ENCODE assay signal across 1 cellular context in the genomic region with DNA sequence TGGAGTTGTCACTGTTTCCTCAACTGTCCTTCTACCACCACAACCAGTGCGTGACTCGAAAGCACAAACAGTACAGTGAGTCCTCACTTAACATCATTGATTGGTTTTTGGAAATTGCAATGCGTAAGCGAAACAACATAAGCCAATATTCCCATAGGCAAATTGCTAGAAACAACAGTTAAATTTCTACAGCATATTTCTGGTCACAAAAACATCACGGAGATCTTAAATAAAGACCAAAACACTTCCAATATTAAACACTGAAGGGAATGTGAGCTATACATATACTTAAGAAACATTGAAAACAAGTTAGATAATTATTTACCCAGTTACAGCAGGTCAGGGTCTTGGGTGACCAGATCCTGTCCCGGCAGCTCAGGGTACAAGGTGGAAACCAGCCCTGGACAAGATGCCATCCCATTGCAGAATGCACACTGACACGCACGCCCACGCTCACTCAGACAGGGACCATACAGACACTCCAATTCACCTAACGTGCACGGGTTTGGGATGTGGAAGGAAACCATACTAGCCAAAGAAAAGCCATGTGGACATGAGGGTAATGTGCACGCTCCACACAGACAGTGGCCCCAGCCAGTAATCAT.
TF ChIP-seq lines count a peak whose summit lies in the region.

No MANE protein-coding gene starts in this region.

TF ChIP-seq in HepG2, 621 proteins besides CTCF, POLR2A, EP300 and RAD21 (continued from another document and continues in another):
- TF ChIP-seq, protein P1, sequence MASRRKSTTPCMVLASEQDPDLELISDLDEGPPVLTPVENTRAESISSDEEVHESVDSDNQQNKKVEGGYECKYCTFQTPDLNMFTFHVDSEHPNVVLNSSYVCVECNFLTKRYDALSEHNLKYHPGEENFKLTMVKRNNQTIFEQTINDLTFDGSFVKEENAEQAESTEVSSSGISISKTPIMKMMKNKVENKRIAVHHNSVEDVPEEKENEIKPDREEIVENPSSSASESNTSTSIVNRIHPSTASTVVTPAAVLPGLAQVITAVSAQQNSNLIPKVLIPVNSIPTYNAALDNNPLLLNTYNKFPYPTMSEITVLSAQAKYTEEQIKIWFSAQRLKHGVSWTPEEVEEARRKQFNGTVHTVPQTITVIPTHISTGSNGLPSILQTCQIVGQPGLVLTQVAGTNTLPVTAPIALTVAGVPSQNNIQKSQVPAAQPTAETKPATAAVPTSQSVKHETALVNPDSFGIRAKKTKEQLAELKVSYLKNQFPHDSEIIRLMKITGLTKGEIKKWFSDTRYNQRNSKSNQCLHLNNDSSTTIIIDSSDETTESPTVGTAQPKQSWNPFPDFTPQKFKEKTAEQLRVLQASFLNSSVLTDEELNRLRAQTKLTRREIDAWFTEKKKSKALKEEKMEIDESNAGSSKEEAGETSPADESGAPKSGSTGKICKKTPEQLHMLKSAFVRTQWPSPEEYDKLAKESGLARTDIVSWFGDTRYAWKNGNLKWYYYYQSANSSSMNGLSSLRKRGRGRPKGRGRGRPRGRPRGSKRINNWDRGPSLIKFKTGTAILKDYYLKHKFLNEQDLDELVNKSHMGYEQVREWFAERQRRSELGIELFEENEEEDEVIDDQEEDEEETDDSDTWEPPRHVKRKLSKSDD (CRISPR knock-in tag; IDR thresholded peaks at IDR 0.05; ENCODE audit: low read depth), result no peak
- TF ChIP-seq, protein P2, sequence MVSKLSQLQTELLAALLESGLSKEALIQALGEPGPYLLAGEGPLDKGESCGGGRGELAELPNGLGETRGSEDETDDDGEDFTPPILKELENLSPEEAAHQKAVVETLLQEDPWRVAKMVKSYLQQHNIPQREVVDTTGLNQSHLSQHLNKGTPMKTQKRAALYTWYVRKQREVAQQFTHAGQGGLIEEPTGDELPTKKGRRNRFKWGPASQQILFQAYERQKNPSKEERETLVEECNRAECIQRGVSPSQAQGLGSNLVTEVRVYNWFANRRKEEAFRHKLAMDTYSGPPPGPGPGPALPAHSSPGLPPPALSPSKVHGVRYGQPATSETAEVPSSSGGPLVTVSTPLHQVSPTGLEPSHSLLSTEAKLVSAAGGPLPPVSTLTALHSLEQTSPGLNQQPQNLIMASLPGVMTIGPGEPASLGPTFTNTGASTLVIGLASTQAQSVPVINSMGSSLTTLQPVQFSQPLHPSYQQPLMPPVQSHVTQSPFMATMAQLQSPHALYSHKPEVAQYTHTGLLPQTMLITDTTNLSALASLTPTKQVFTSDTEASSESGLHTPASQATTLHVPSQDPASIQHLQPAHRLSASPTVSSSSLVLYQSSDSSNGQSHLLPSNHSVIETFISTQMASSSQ (IDR thresholded peaks at IDR 0.05; ENCODE audit: low read depth), result peak; percentile 48; the same call in 1 of the 2 replicates
- TF ChIP-seq, protein P2 (CRISPR knock-in tag; IDR thresholded peaks at IDR 0.05; ENCODE audit: borderline replicate concordance), result no peak
- TF ChIP-seq, protein P3, sequence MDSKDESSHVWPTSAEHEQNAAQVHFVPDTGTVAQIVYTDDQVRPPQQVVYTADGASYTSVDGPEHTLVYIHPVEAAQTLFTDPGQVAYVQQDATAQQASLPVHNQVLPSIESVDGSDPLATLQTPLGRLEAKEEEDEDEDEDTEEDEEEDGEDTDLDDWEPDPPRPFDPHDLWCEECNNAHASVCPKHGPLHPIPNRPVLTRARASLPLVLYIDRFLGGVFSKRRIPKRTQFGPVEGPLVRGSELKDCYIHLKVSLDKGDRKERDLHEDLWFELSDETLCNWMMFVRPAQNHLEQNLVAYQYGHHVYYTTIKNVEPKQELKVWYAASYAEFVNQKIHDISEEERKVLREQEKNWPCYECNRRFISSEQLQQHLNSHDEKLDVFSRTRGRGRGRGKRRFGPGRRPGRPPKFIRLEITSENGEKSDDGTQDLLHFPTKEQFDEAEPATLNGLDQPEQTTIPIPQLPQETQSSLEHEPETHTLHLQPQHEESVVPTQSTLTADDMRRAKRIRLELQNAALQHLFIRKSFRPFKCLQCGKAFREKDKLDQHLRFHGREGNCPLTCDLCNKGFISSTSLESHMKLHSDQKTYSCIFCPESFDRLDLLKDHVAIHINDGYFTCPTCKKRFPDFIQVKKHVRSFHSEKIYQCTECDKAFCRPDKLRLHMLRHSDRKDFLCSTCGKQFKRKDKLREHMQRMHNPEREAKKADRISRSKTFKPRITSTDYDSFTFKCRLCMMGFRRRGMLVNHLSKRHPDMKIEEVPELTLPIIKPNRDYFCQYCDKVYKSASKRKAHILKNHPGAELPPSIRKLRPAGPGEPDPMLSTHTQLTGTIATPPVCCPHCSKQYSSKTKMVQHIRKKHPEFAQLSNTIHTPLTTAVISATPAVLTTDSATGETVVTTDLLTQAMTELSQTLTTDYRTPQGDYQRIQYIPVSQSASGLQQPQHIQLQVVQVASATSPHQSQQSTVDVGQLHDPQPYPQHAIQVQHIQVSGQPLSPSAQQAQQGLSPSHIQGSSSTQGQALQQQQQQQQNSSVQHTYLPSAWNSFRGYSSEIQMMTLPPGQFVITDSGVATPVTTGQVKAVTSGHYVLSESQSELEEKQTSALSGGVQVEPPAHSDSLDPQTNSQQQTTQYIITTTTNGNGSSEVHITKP (CRISPR knock-in tag; IDR thresholded peaks at IDR 0.05; ENCODE audit: low read depth), result no peak
- TF ChIP-seq ZNF430 (CRISPR knock-in tag; IDR thresholded peaks at IDR 0.05), result 0 out of 2 replicates have a peak, but pooled peaks have one; percentile 33
- TF ChIP-seq ETV6 (CRISPR knock-in tag; conservative IDR thresholded peaks at IDR 0.05), result no peak
- no peak for TF ChIP-seq ZFP90 (CRISPR knock-in tag; IDR thresholded peaks at IDR 0.05; ENCODE audit: borderline replicate concordance)
- no peak for TF ChIP-seq PAX8 (CRISPR knock-in tag; IDR thresholded peaks at IDR 0.05; ENCODE audit: borderline replicate concordance)
- no peak for TF ChIP-seq ZSCAN21 (CRISPR knock-in tag; IDR thresholded peaks at IDR 0.05; ENCODE audit: borderline replicate concordance)
- 0 out of 2 replicates have a peak, but pooled peaks have one; percentile 26 for TF ChIP-seq NCOA1 (CRISPR knock-in tag; IDR thresholded peaks at IDR 0.05)
- no peak for TF ChIP-seq ZNF550 (CRISPR knock-in tag; IDR thresholded peaks at IDR 0.05; ENCODE audit: borderline replicate concordance)
- TF ChIP-seq, protein P4, sequence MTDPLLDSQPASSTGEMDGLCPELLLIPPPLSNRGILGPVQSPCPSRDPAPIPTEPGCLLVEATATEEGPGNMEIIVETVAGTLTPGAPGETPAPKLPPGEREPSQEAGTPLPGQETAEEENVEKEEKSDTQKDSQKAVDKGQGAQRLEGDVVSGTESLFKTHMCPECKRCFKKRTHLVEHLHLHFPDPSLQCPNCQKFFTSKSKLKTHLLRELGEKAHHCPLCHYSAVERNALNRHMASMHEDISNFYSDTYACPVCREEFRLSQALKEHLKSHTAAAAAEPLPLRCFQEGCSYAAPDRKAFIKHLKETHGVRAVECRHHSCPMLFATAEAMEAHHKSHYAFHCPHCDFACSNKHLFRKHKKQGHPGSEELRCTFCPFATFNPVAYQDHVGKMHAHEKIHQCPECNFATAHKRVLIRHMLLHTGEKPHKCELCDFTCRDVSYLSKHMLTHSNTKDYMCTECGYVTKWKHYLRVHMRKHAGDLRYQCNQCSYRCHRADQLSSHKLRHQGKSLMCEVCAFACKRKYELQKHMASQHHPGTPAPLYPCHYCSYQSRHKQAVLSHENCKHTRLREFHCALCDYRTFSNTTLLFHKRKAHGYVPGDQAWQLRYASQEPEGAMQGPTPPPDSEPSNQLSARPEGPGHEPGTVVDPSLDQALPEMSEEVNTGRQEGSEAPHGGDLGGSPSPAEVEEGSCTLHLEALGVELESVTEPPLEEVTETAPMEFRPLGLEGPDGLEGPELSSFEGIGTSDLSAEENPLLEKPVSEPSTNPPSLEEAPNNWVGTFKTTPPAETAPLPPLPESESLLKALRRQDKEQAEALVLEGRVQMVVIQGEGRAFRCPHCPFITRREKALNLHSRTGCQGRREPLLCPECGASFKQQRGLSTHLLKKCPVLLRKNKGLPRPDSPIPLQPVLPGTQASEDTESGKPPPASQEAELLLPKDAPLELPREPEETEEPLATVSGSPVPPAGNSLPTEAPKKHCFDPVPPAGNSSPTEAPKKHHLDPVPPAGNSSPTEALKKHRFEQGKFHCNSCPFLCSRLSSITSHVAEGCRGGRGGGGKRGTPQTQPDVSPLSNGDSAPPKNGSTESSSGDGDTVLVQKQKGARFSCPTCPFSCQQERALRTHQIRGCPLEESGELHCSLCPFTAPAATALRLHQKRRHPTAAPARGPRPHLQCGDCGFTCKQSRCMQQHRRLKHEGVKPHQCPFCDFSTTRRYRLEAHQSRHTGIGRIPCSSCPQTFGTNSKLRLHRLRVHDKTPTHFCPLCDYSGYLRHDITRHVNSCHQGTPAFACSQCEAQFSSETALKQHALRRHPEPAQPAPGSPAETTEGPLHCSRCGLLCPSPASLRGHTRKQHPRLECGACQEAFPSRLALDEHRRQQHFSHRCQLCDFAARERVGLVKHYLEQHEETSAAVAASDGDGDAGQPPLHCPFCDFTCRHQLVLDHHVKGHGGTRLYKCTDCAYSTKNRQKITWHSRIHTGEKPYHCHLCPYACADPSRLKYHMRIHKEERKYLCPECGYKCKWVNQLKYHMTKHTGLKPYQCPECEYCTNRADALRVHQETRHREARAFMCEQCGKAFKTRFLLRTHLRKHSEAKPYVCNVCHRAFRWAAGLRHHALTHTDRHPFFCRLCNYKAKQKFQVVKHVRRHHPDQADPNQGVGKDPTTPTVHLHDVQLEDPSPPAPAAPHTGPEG (CRISPR knock-in tag; IDR thresholded peaks at IDR 0.05), result no peak
- TF ChIP-seq FOSL2 (CRISPR knock-in tag; IDR thresholded peaks at IDR 0.05), result no peak
- no peak for TF ChIP-seq ZNF615 (CRISPR knock-in tag; IDR thresholded peaks at IDR 0.05; ENCODE audit: borderline replicate concordance)
- no peak for TF ChIP-seq ZNF468 (CRISPR knock-in tag; IDR thresholded peaks at IDR 0.05)
- TF ChIP-seq ZNF121 (CRISPR knock-in tag; IDR thresholded peaks at IDR 0.05), result 0 out of 2 replicates have a peak, but pooled peaks have one; percentile 55
- TF ChIP-seq ZNF24 (IDR thresholded peaks at IDR 0.05), result no peak
- no peak for TF ChIP-seq ZZZ3 (CRISPR knock-in tag; IDR thresholded peaks at IDR 0.05; ENCODE audit: borderline replicate concordance)
- TF ChIP-seq ARNTL (CRISPR knock-in tag; IDR thresholded peaks at IDR 0.05), result no peak
- no peak for TF ChIP-seq GATA4 (IDR thresholded peaks at IDR 0.05; ENCODE audit: borderline replicate concordance, low read depth)
- TF ChIP-seq CBX5 (CRISPR knock-in tag; IDR thresholded peaks at IDR 0.05; ENCODE audit: borderline replicate concordance), result no peak
- TF ChIP-seq, protein P5, sequence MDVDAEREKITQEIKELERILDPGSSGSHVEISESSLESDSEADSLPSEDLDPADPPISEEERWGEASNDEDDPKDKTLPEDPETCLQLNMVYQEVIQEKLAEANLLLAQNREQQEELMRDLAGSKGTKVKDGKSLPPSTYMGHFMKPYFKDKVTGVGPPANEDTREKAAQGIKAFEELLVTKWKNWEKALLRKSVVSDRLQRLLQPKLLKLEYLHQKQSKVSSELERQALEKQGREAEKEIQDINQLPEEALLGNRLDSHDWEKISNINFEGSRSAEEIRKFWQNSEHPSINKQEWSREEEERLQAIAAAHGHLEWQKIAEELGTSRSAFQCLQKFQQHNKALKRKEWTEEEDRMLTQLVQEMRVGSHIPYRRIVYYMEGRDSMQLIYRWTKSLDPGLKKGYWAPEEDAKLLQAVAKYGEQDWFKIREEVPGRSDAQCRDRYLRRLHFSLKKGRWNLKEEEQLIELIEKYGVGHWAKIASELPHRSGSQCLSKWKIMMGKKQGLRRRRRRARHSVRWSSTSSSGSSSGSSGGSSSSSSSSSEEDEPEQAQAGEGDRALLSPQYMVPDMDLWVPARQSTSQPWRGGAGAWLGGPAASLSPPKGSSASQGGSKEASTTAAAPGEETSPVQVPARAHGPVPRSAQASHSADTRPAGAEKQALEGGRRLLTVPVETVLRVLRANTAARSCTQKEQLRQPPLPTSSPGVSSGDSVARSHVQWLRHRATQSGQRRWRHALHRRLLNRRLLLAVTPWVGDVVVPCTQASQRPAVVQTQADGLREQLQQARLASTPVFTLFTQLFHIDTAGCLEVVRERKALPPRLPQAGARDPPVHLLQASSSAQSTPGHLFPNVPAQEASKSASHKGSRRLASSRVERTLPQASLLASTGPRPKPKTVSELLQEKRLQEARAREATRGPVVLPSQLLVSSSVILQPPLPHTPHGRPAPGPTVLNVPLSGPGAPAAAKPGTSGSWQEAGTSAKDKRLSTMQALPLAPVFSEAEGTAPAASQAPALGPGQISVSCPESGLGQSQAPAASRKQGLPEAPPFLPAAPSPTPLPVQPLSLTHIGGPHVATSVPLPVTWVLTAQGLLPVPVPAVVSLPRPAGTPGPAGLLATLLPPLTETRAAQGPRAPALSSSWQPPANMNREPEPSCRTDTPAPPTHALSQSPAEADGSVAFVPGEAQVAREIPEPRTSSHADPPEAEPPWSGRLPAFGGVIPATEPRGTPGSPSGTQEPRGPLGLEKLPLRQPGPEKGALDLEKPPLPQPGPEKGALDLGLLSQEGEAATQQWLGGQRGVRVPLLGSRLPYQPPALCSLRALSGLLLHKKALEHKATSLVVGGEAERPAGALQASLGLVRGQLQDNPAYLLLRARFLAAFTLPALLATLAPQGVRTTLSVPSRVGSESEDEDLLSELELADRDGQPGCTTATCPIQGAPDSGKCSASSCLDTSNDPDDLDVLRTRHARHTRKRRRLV (CRISPR knock-in tag; IDR thresholded peaks at IDR 0.05), result no peak
- 0 out of 2 replicates have a peak, but pooled peaks have one; percentile 20 for TF ChIP-seq FOXK1 (CRISPR knock-in tag; IDR thresholded peaks at IDR 0.05; ENCODE audit: borderline replicate concordance, low read depth)
- TF ChIP-seq, protein P6, sequence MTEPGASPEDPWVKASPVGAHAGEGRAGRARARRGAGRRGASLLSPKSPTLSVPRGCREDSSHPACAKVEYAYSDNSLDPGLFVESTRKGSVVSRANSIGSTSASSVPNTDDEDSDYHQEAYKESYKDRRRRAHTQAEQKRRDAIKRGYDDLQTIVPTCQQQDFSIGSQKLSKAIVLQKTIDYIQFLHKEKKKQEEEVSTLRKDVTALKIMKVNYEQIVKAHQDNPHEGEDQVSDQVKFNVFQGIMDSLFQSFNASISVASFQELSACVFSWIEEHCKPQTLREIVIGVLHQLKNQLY (CRISPR knock-in tag; IDR thresholded peaks at IDR 0.05), result 0 out of 2 replicates have a peak, but pooled peaks have one; percentile 10
- TF ChIP-seq NCOA2 (CRISPR knock-in tag; IDR thresholded peaks at IDR 0.05), result peak; percentile 53; the same call in 1 of the 2 replicates
- TF ChIP-seq ZNF629 (CRISPR knock-in tag; conservative IDR thresholded peaks at IDR 0.05), result no peak
- TF ChIP-seq, protein P7, sequence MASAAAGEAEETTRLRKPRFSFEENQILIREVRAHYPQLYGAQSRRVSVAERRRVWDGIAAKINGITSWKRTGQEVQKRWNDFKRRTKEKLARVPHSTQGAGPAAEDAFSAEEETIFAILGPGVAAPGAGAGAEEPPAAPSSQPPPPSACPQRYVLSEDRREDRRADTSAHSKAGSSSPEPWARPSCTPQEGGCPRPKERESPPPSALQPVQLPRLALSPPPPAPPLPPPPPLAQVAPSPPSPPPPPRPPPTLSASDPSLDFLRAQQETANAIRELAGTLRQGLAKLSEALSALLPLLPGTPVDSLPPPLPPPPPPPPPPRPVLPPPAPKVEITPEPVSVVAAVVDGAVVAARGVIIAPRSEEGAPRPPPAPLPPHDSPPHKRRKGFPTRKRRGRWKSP (CRISPR knock-in tag; IDR thresholded peaks at IDR 0.05), result no peak
- TF ChIP-seq ZNF17 (CRISPR knock-in tag; IDR thresholded peaks at IDR 0.05), result no peak
